In genomic region chr10:33571616-33572015, GRCh38 we compare ENCODE assay signal across 26 cellular contexts.
DNase-seq lines count a peak whose midpoint lies in the region; FAIRE-seq and TF ChIP-seq lines count a peak whose summit lies in the region.
"Had no signal": no experiment of that assay in that cellular context is flagged by ENCODE, and none has a peak within 500 bp of the region (broad histone marks: within the 10 kb centered on the region; RNA-seq: fewer than 3 reads in every experiment).

No MANE protein-coding gene starts in this region.

- in situ Hi-C loops in Caki2 (cut with HindIII; ENCODE audit: low pct_unique_long_range_greater_than_20kb, low sequenced_read_pairs): no loop called here
- in situ Hi-C loops in transverse colon (cut with MboI; ENCODE audit: low pct_ligation_motif_present in 1 of 4, low pct_unique_long_range_greater_than_20kb in 1 of 4, low sequenced_read_pairs in 3 of 4): no loop called here

- H3K4me3 ChIP-seq in bronchial epithelial cell (ENCODE audit: low read depth, low read length): no peak overlapping the region
- H3K4me3 ChIP-seq in keratinocyte (ENCODE audit: control insufficient read depth in 2 of 3, extremely low read depth in 1 of 3, insufficient read depth in 2 of 3, low read depth in 1 of 3, low read length in 3 of 3): no peak overlapping the region
- H3K4me3 ChIP-seq in transverse colon: no peak overlapping the region
- H3K4me3 ChIP-seq: lung, vagina had no signal

- peak; percentile 6 for DNase-seq in Caki2 (ENCODE audit: low read depth)
- DNase-seq in LHCN-M2 (ENCODE audit: low read depth): peak; percentile 10
- DNase-seq in bronchial epithelial cell (ENCODE audit: low read depth): peak; percentile 95
- peak; percentile 65 for DNase-seq in keratinocyte (ENCODE audit: low read depth, low spot score)
- no peak for DNase-seq in transverse colon
- DNase-seq in NCI-H146 (lab: John Stamatoyannopoulos, UW): no peak
- DNase-seq in DMS153 (lab: John Stamatoyannopoulos, UW): no peak
- no peak for DNase-seq in glutamatergic neuron
- DNase-seq: ACHN; activated B cell treated with CpG ODN at 0.5 μM for 24 hours; activated CD4-positive, alpha-beta memory T cell treated with anti-CD3 and anti-CD28 coated beads for 36 hours; activated naive CD4-positive, alpha-beta T cell treated with Interleukin-2 at 50 U/mL for 16 hours; activated T-cell treated with anti-CD3 and anti-CD28 coated beads, Interleukin-2, amount 50 U/mL, for 24 hours; C1 segment of cervical spinal cord; effector CD4-positive, alpha-beta T cell; GF-D8; head of caudate nucleus; KG1; NCI-H1930; NCI-H2227 treated with DMSO at 0.1 percent for 48 hours; NCI-H82; OCI-M1 had no signal

- 91% methylated on average over 1 of the region's 1 CpG; no CpG with 5 or more reads in 1 of the 2 donors for WGBS in transverse colon (ENCODE audit: low coverage in 1 of 2), 2 donors

- no peaks in the 10 kb centered on the region for H3K36me3 Mint-ChIP-seq in glutamatergic neuron (ENCODE audit: unreplicated experiment)
- H3K36me3 Mint-ChIP-seq: activated CD4-positive, alpha-beta memory T cell treated with anti-CD3 and anti-CD28 coated beads for 36 hours had no signal

- no peaks in the 10 kb centered on the region for H4K20me1 ChIP-seq in keratinocyte (ENCODE audit: control insufficient read depth, extremely low read depth, insufficient read depth, low read length)

- H3K27ac Mint-ChIP-seq in glutamatergic neuron (ENCODE audit: unreplicated experiment): no peak overlapping the region
- H3K27ac Mint-ChIP-seq: activated B cell treated with CpG ODN at 0.5 μM for 24 hours; activated CD4-positive, alpha-beta memory T cell treated with anti-CD3 and anti-CD28 coated beads for 36 hours; activated T-cell treated with anti-CD3 and anti-CD28 coated beads, Interleukin-2, amount 50 U/mL, for 24 hours had no signal

- H3K27ac ChIP-seq in keratinocyte (ENCODE audit: control insufficient read depth, insufficient read depth, low read length): peak overlapping the region; percentile 62
- no peak overlapping the region for H3K27ac ChIP-seq in transverse colon
- H3K27ac ChIP-seq: neutrophil, vagina had no signal

- H3K36me3 ChIP-seq in bronchial epithelial cell (ENCODE audit: control insufficient read depth, insufficient read depth, low read length) (no peaks in the 10 kb centered on the region), keratinocyte (ENCODE audit: control insufficient read depth in 2 of 2, extremely low read depth in 1 of 2, insufficient read depth in 2 of 2, low read length in 2 of 2) (no peaks in the 10 kb centered on the region), transverse colon (no peaks in the 10 kb centered on the region)
- H3K36me3 ChIP-seq: neutrophil, vagina had no signal

- dilution Hi-C loops in keratinocyte (cut with MboI; ENCODE audit: extremely low pct_ligation_motif_present, low sequenced_read_pairs): no loop called here

- no peak overlapping the region for H3K9ac ChIP-seq in keratinocyte (ENCODE audit: control insufficient read depth, extremely low read depth, insufficient read depth, low read length)

- no peaks in the 10 kb centered on the region for H3K9me3 ChIP-seq in keratinocyte (ENCODE audit: control insufficient read depth, low read depth, low read length)
- no peaks in the 10 kb centered on the region for H3K9me3 ChIP-seq in transverse colon
- H3K9me3 ChIP-seq: neutrophil, vagina had no signal

- H3K4me2 ChIP-seq in keratinocyte (ENCODE audit: control insufficient read depth, extremely low read depth, insufficient read depth, low read depth, low read length): peak overlapping the region; percentile 33

- peak overlapping the region; percentile 24 for H2AFZ ChIP-seq in keratinocyte (ENCODE audit: control insufficient read depth, low read length)

- no peaks in the 10 kb centered on the region for H3K9me3 Mint-ChIP-seq in glutamatergic neuron (ENCODE audit: unreplicated experiment)
- H3K9me3 Mint-ChIP-seq: activated B cell treated with CpG ODN at 0.5 μM for 24 hours; activated CD4-positive, alpha-beta memory T cell treated with anti-CD3 and anti-CD28 coated beads for 36 hours; activated T-cell treated with anti-CD3 and anti-CD28 coated beads, Interleukin-2, amount 50 U/mL, for 24 hours had no signal

- no peaks in the 10 kb centered on the region for H3K9me1 ChIP-seq in keratinocyte (ENCODE audit: control insufficient read depth, extremely low read depth, insufficient read depth, low read length)

- H3K79me2 ChIP-seq in keratinocyte (ENCODE audit: control insufficient read depth, insufficient read depth, low read length): no peaks in the 10 kb centered on the region

- H3K4me1 Mint-ChIP-seq in glutamatergic neuron (ENCODE audit: low read depth, unreplicated experiment): no peaks in the 10 kb centered on the region
- H3K4me1 Mint-ChIP-seq: activated B cell treated with CpG ODN at 0.5 μM for 24 hours had no signal

- H3K4me1 ChIP-seq in keratinocyte (ENCODE audit: control insufficient read depth, extremely low read depth, insufficient read depth, low read length) (peaks cover 9% of the 10 kb centered on the region), transverse colon (no peaks in the 10 kb centered on the region)
- H3K4me1 ChIP-seq: vagina had no signal

- H3K27me3 ChIP-seq in bronchial epithelial cell (ENCODE audit: control insufficient read depth, insufficient read depth, low read length) (no peaks in the 10 kb centered on the region), keratinocyte (ENCODE audit: control insufficient read depth, extremely low read depth, insufficient read depth, low read length) (no peaks in the 10 kb centered on the region), transverse colon (no peaks in the 10 kb centered on the region)
- H3K27me3 ChIP-seq: neutrophil, vagina had no signal

- H3K4me3 Mint-ChIP-seq in glutamatergic neuron (ENCODE audit: unreplicated experiment): no peak overlapping the region
- H3K4me3 Mint-ChIP-seq: activated B cell treated with CpG ODN at 0.5 μM for 24 hours; activated CD4-positive, alpha-beta memory T cell treated with anti-CD3 and anti-CD28 coated beads for 36 hours; activated T-cell treated with anti-CD3 and anti-CD28 coated beads, Interleukin-2, amount 50 U/mL, for 24 hours had no signal

- TF ChIP-seq CTCF in bronchial epithelial cell (IDR thresholded peaks at IDR 0.05; ENCODE audit: insufficient read depth, low read length, severe bottlenecking) (no peak), keratinocyte (optimal IDR thresholded peaks at IDR 0.05 in 1 of 3, IDR thresholded peaks at IDR 0.05 in 1 of 3, conservative IDR thresholded peaks at IDR 0.05 in 1 of 3; ENCODE audit: extremely low read depth in 1 of 3, insufficient read depth in 2 of 3, low read length in 3 of 3) (no peak), transverse colon (IDR thresholded peaks at IDR 0.05) (no peak), glutamatergic neuron (IDR thresholded peaks at IDR 0.05; ENCODE audit: partially characterized antibody, unreplicated experiment) (no peak)

- intact Hi-C loops in transverse colon (cut with DNase I; ENCODE audit: low total_unique reads): no loop called here

- FAIRE-seq in bronchial epithelial cell (lab: Jason Lieb, UNC) (peak; percentile 82), keratinocyte (lab: Jason Lieb, UNC) (peak; percentile 96)
- FAIRE-seq: GM19239 had no signal

- no peak for TF ChIP-seq POLR2A in transverse colon (IDR thresholded peaks at IDR 0.05)

- H3K27me3 Mint-ChIP-seq in glutamatergic neuron (ENCODE audit: unreplicated experiment): no peaks in the 10 kb centered on the region
- H3K27me3 Mint-ChIP-seq: activated B cell treated with CpG ODN at 0.5 μM for 24 hours had no signal

- TF ChIP-seq EP300 in transverse colon (IDR thresholded peaks at IDR 0.05; ENCODE audit: low read depth): no peak

Comparison
In these comparisons a context has a peak if more than half of its experiments do, and no peak if none do; other contexts are left out.
1. DNase-seq: peak in Caki2 (single experiment), LHCN-M2 (single experiment), bronchial epithelial cell (single experiment) and keratinocyte (single experiment); none in transverse colon (single experiment), NCI-H146 (single experiment), DMS153 (single experiment) and glutamatergic neuron (single experiment).